Comparison of ENCODE assay signal across 29 cellular contexts in genomic region chr17:56358651-56359050, GRCh38.
DNase-seq lines count a peak whose midpoint lies in the region; ATAC-seq, FAIRE-seq and TF ChIP-seq lines count a peak whose summit lies in the region.
"Had no signal": no experiment of that assay in that cellular context is flagged by ENCODE, and none has a peak within 500 bp of the region (broad histone marks: within the 10 kb centered on the region; RNA-seq: fewer than 3 reads in every experiment).

No MANE protein-coding gene starts in this region.

- H3K27me3 Mint-ChIP-seq in Calu3 (ENCODE audit: unreplicated experiment), result no peaks in the 10 kb centered on the region

- no peaks in the 10 kb centered on the region for H3K27me3 ChIP-seq in SJSA1 (replicated peaks)
- H3K27me3 ChIP-seq: BE2C, body of pancreas, hepatocyte, left lung, spleen, upper lobe of left lung had no signal

- no peak for TF ChIP-seq CTCF in Calu3 (IDR thresholded peaks at IDR 0.05; ENCODE audit: unreplicated experiment)

- peaks cover 16% of the 10 kb centered on the region for H3K4me1 ChIP-seq in SJSA1 (replicated peaks)
- H3K4me1 ChIP-seq: BE2C, body of pancreas, left lung, spleen, upper lobe of left lung had no signal

- no peaks in the 10 kb centered on the region for H3K9me3 Mint-ChIP-seq in Calu3 (ENCODE audit: low read depth, unreplicated experiment)
- H3K9me3 Mint-ChIP-seq: activated CD4-positive, alpha-beta memory T cell treated with anti-CD3 and anti-CD28 coated beads for 36 hours; HFFc6; stimulated activated effector memory CD8-positive, alpha-beta T cell treated with anti-CD3 and anti-CD28 coated beads, Interleukin-12 subunit alpha, Interleukin-12 subunit beta, amount 100 ng/mL, for 72 hours had no signal

- no peaks in the 10 kb centered on the region for H3K36me3 ChIP-seq in SJSA1
- H3K36me3 ChIP-seq: BE2C, left lung, spleen, upper lobe of left lung had no signal

- intact Hi-C loops in Calu3 (cut with micrococcal nuclease; ENCODE audit: unreplicated experiment), result no loop called here

- FAIRE-seq in HTR-8/SVneo (lab: Jason Lieb, UNC), result no peak
- no peak for FAIRE-seq in RCC 7860 (lab: Jason Lieb, UNC)
- FAIRE-seq: frontal cortex had no signal

- DNase-seq in COLO829 (ENCODE audit: low spot score) (peak; percentile 96), HTR-8/SVneo (ENCODE audit: insufficient read length, low spot score) (peak; percentile 26), SJSA1 (ENCODE audit: low read depth in 1 of 2, low spot score in 2 of 2) (peak; percentile 63 to 72), foreskin melanocyte (peak; percentile 65), D341Med (ENCODE audit: low spot score) (no peak), RCC 7860 (ENCODE audit: low spot score) (no peak), Calu3 (no peak)
- DNase-seq: activated CD4-positive, alpha-beta memory T cell treated with anti-CD3 and anti-CD28 coated beads for 36 hours; activated effector memory CD4-positive, alpha-beta T cell treated with anti-CD3 and anti-CD28 coated beads, Interleukin-2, amount 50 U/mL, for 16 hours; activated naive CD8-positive, alpha-beta T cell treated with anti-CD3 and anti-CD28 coated beads, Interleukin-2, amount 10 ng/mL, durations not matched to agents 7 days and 5 days; BE2C; body of pancreas; effector CD4-positive, alpha-beta T cell; HFFc6; KG1; left lung; naive thymus-derived CD4-positive, alpha-beta T cell; NCI-H1092; NCI-H187 treated with DMSO at 0.1 percent for 48 hours; NCI-H69; occipital lobe; spleen; stimulated activated CD4-positive, alpha-beta T cell treated with anti-CD3 and anti-CD28 coated beads, Interleukin-2, amount 100 ng/mL, for 48 hours; substantia nigra; upper lobe of left lung had no signal

- no peaks in the 10 kb centered on the region for H3K4me1 Mint-ChIP-seq in Calu3 (ENCODE audit: low read depth, unreplicated experiment)
- H3K4me1 Mint-ChIP-seq: activated naive CD8-positive, alpha-beta T cell treated with anti-CD3 and anti-CD28 coated beads, Interleukin-2, amount 10 ng/mL, durations not matched to agents 7 days and 5 days; naive thymus-derived CD4-positive, alpha-beta T cell; stimulated activated effector memory CD8-positive, alpha-beta T cell treated with anti-CD3 and anti-CD28 coated beads, Interleukin-12 subunit alpha, Interleukin-12 subunit beta, amount 100 ng/mL, for 72 hours had no signal

- H3K9me3 ChIP-seq in SJSA1 (replicated peaks), result no peaks in the 10 kb centered on the region
- H3K9me3 ChIP-seq: BE2C, body of pancreas, left lung, spleen, upper lobe of left lung had no signal

- H3K4me3 ChIP-seq in SJSA1, result no peak overlapping the region
- H3K4me3 ChIP-seq: body of pancreas, hepatocyte, left lung, spleen, upper lobe of left lung had no signal

- H3K27ac Mint-ChIP-seq in Calu3 (ENCODE audit: unreplicated experiment), result no peak overlapping the region
- H3K27ac Mint-ChIP-seq: activated CD4-positive, alpha-beta memory T cell treated with anti-CD3 and anti-CD28 coated beads for 36 hours; activated naive CD8-positive, alpha-beta T cell treated with anti-CD3 and anti-CD28 coated beads, Interleukin-2, amount 10 ng/mL, durations not matched to agents 7 days and 5 days; HFFc6; naive thymus-derived CD4-positive, alpha-beta T cell; stimulated activated effector memory CD8-positive, alpha-beta T cell treated with anti-CD3 and anti-CD28 coated beads, Interleukin-12 subunit alpha, Interleukin-12 subunit beta, amount 100 ng/mL, for 72 hours had no signal

- no peak overlapping the region; the same call in 1 of the 2 replicates for H3K27ac ChIP-seq in SJSA1
- H3K27ac ChIP-seq: body of pancreas, hepatocyte, left lung, spleen, upper lobe of left lung had no signal

- no TSS peak for BruUV-seq in Calu3 (replicated peaks; lab: Mats Ljungman, UMichigan)

- no peak overlapping the region for H3K4me3 Mint-ChIP-seq in Calu3 (ENCODE audit: low read depth, unreplicated experiment)
- H3K4me3 Mint-ChIP-seq: activated CD4-positive, alpha-beta memory T cell treated with anti-CD3 and anti-CD28 coated beads for 36 hours; activated naive CD8-positive, alpha-beta T cell treated with anti-CD3 and anti-CD28 coated beads, Interleukin-2, amount 10 ng/mL, durations not matched to agents 7 days and 5 days; HFFc6; naive thymus-derived CD4-positive, alpha-beta T cell; stimulated activated effector memory CD8-positive, alpha-beta T cell treated with anti-CD3 and anti-CD28 coated beads, Interleukin-12 subunit alpha, Interleukin-12 subunit beta, amount 100 ng/mL, for 72 hours had no signal

- H3K36me3 Mint-ChIP-seq in Calu3 (ENCODE audit: insufficient read depth, unreplicated experiment), result no peaks in the 10 kb centered on the region
- H3K36me3 Mint-ChIP-seq: activated CD4-positive, alpha-beta memory T cell treated with anti-CD3 and anti-CD28 coated beads for 36 hours; activated naive CD8-positive, alpha-beta T cell treated with anti-CD3 and anti-CD28 coated beads, Interleukin-2, amount 10 ng/mL, durations not matched to agents 7 days and 5 days; naive thymus-derived CD4-positive, alpha-beta T cell; stimulated activated effector memory CD8-positive, alpha-beta T cell treated with anti-CD3 and anti-CD28 coated beads, Interleukin-12 subunit alpha, Interleukin-12 subunit beta, amount 100 ng/mL, for 72 hours had no signal

- CTCF ChIA-PET in Calu3 (lab: Charles Lee), result interaction anchor here (0.6 kb wide), 1 partner anchor 113 kb away, joined by 3 read pairs; no protein-coding TSS in a partner anchor

- ATAC-seq in HG03439 (IDR thresholded peaks at IDR 0.05; ENCODE audit: unreplicated experiment), result no peak
- ATAC-seq: body of pancreas; left lung; naive thymus-derived CD4-positive, alpha-beta T cell; stimulated activated effector memory CD8-positive, alpha-beta T cell treated with anti-CD3 and anti-CD28 coated beads, Interleukin-12 subunit alpha, Interleukin-12 subunit beta, amount 100 ng/mL, for 72 hours had no signal

Comparison
In these comparisons a context has a peak if more than half of its experiments do, and no peak if none do; other contexts are left out.
1. DNase-seq: peak in COLO829 (single experiment), HTR-8/SVneo (single experiment), SJSA1 (2 of 2) and foreskin melanocyte (single experiment); none in D341Med (single experiment), RCC 7860 (single experiment) and Calu3 (single experiment).